Comparison of ENCODE assay signal across 7 cellular contexts in genomic region chr9:78031271-78031825, GRCh38. TPM values are rescaled to one million over a fixed set of nuclear protein-coding genes. Genes with fewer than 3 reads are reported as not detected.
DNase-seq lines count a peak whose midpoint lies in the region; TF ChIP-seq lines count a peak whose summit lies in the region.

Gene GNAQ (minus strand): TSS chr9:78031811. CDS start chr9:78031235, 576 bp downstream.

- H3K36me3 ChIP-seq in SJSA1: peaks cover 7% of the 10 kb centered on the region

- H3K9me3 ChIP-seq in SJSA1 (replicated peaks): no peaks in the 10 kb centered on the region

- H3K4me3 ChIP-seq in SJSA1: peak within 1 kb of the TSS; percentile 98

- H3K27me3 ChIP-seq in SJSA1 (replicated peaks) (no peaks in the 10 kb centered on the region), layer of hippocampus (ENCODE audit: control insufficient read depth, insufficient read depth, low read length) (no peaks in the 10 kb centered on the region)

- peaks cover 33% of the 10 kb centered on the region for H3K4me1 ChIP-seq in SJSA1 (replicated peaks)

- H3K27ac ChIP-seq in SJSA1 (peak within 1 kb of the TSS; percentile 93), cingulate gyrus (ENCODE audit: low read depth, low read length) (peak within 1 kb of the TSS; percentile 94), layer of hippocampus (ENCODE audit: low read depth, low read length) (peak within 1 kb of the TSS; percentile 90)

- peak; percentile 45 for DNase-seq in GM20000 (ENCODE audit: low spot score)
- no peak for DNase-seq in SJSA1 (ENCODE audit: low read depth in 1 of 2, low spot score in 2 of 2)
- peak; percentile 16 for DNase-seq in stimulated activated CD8-positive, alpha-beta memory T cell treated with anti-CD3 and anti-CD28 coated beads, Interleukin-12 subunit alpha, Interleukin-12 subunit beta, amount 100 ng/mL, for 4 hours (ENCODE audit: low read depth)
- no peak for DNase-seq in middle frontal gyrus (ENCODE audit: extremely low spot score, low spot score)
- no peak for DNase-seq in NCI-H446 (lab: John Stamatoyannopoulos, UW)

- no peak for TF ChIP-seq CTCF in GM20000 (IDR thresholded peaks at IDR 0.05; ENCODE audit: extremely low read depth, missing control alignments)

RNA-seq across cellular contexts. Expression of gene GNAQ, which starts in this region (rescaled TPM):
- 22.9 and 46.2 TPM in 2 replicates for total RNA-seq in SJSA1 (2014; rRNA removed; shearing (Covaris generic))

Comparison
In these comparisons a context has a peak if more than half of its experiments do, and no peak if none do; other contexts are left out.
1. DNase-seq: peak in GM20000 (single experiment) and stimulated activated CD8-positive, alpha-beta memory T cell treated with anti-CD3 and anti-CD28 coated beads, Interleukin-12 subunit alpha, Interleukin-12 subunit beta, amount 100 ng/mL, for 4 hours (single experiment); none in SJSA1 (0 of 2), middle frontal gyrus (single experiment) and NCI-H446 (0 of 2).
2. Peak in every context shown above with its lines, with median percentiles within 50 percentile points of each other: H3K27ac ChIP-seq.